ENCODE assay signal across 16 cellular contexts in the genomic region with DNA sequence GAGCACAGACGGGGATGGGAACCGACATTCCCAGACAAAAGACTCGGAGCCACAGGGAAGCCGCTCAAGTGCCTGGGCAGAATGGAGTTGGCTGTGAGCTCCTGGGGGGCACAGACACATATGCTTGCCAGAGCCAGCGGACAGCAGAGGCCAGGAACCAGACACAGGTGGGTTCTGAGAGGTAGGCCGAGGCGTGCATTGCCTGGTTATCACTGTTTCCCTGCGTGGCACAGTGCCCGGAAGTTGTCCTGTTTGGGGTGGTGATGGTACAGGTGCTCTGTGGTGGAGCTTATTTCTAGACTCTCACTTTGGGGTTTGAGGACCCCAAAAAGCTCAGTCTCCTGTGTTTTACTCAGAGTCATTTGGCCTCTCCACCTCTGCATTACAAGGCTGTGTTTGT. TPM values are rescaled to one million over a fixed set of nuclear protein-coding genes. Genes with fewer than 3 reads are reported as not detected.
A peak's percentile ranks its signal among the peaks of the same experiment; 100 is the strongest.
DNase-seq lines count a peak whose midpoint lies in the region; ATAC-seq and TF ChIP-seq lines count a peak whose summit lies in the region.
"Had no signal": no experiment of that assay in that cellular context is flagged by ENCODE, and none has a peak within 500 bp of the region (broad histone marks: within the 10 kb centered on the region; RNA-seq: fewer than 3 reads in every experiment).

No MANE protein-coding gene starts in this region.

- in situ Hi-C loops in transverse colon (cut with MboI; ENCODE audit: low pct_ligation_motif_present in 1 of 4, low pct_unique_long_range_greater_than_20kb in 1 of 4, low sequenced_read_pairs in 3 of 4): no loop called here

- no peak overlapping the region for H3K4me3 Mint-ChIP-seq in activated naive CD8-positive, alpha-beta T cell
- H3K4me3 Mint-ChIP-seq in activated naive CD8-positive, alpha-beta T cell treated with anti-CD3 and anti-CD28 coated beads for 36 hours: no peak overlapping the region
- peak overlapping the region; percentile 62 for H3K4me3 Mint-ChIP-seq in activated T-helper 17 cell treated with anti-CD3 and anti-CD28 coated beads, Interleukin-2, amount 50 U/mL, for 72 hours
- no peak overlapping the region for H3K4me3 Mint-ChIP-seq in memory B cell

- H3K27me3 Mint-ChIP-seq in activated naive CD8-positive, alpha-beta T cell: peaks cover 1% of the 10 kb centered on the region
- peaks cover 17% of the 10 kb centered on the region for H3K27me3 Mint-ChIP-seq in activated naive CD8-positive, alpha-beta T cell treated with anti-CD3 and anti-CD28 coated beads for 36 hours
- H3K27me3 Mint-ChIP-seq in activated T-helper 17 cell treated with anti-CD3 and anti-CD28 coated beads, Interleukin-2, amount 50 U/mL, for 72 hours: no peaks in the 10 kb centered on the region
- H3K27me3 Mint-ChIP-seq in memory B cell: no peaks in the 10 kb centered on the region

- H3K27ac ChIP-seq in transverse colon: peak overlapping the region in 3 of 4 donors; percentile 56 to 80 (median 73)
- H3K27ac ChIP-seq: A549 had no signal

- TF ChIP-seq CTCF in transverse colon (IDR thresholded peaks at IDR 0.05): no peak

- WGBS in transverse colon (ENCODE audit: low coverage in 1 of 2), 2 donors: 70 to 97% methylated on average over 2 to 9 of the region's 9 CpGs

- peak overlapping the region; percentile 66 for H3K27ac Mint-ChIP-seq in activated naive CD8-positive, alpha-beta T cell
- H3K27ac Mint-ChIP-seq in activated naive CD8-positive, alpha-beta T cell treated with anti-CD3 and anti-CD28 coated beads for 36 hours: no peak overlapping the region
- H3K27ac Mint-ChIP-seq in activated T-helper 17 cell treated with anti-CD3 and anti-CD28 coated beads, Interleukin-2, amount 50 U/mL, for 72 hours: no peak overlapping the region
- peak overlapping the region; percentile 21 for H3K27ac Mint-ChIP-seq in memory B cell

- ATAC-seq in activated T-helper 17 cell treated with anti-CD3 and anti-CD28 coated beads, Interleukin-2, amount 50 U/mL, for 72 hours (replicated peaks): no peak
- ATAC-seq in memory B cell (ENCODE audit: low read depth): no peak
- ATAC-seq in GM18861 (IDR thresholded peaks at IDR 0.05; ENCODE audit: unreplicated experiment): no peak
- ATAC-seq: A549 had no signal

- intact Hi-C loops in transverse colon (cut with DNase I; ENCODE audit: low total_unique reads): no loop called here

- H3K4me1 Mint-ChIP-seq in activated naive CD8-positive, alpha-beta T cell (ENCODE audit: low read depth): peaks cover 36% of the 10 kb centered on the region
- peaks cover 32% of the 10 kb centered on the region for H3K4me1 Mint-ChIP-seq in activated naive CD8-positive, alpha-beta T cell treated with anti-CD3 and anti-CD28 coated beads for 36 hours
- H3K4me1 Mint-ChIP-seq in activated T-helper 17 cell treated with anti-CD3 and anti-CD28 coated beads, Interleukin-2, amount 50 U/mL, for 72 hours: peaks cover 17% of the 10 kb centered on the region
- peaks cover 28% of the 10 kb centered on the region for H3K4me1 Mint-ChIP-seq in memory B cell

- H3K4me1 ChIP-seq in transverse colon: peaks cover 17 to 59% (median 33%) of the 10 kb centered on the region in 4 donors

- no peaks in the 10 kb centered on the region for H3K36me3 ChIP-seq in transverse colon

- TF ChIP-seq POLR2A in transverse colon (IDR thresholded peaks at IDR 0.05): no peak

- no peaks in the 10 kb centered on the region for H3K36me3 Mint-ChIP-seq in activated naive CD8-positive, alpha-beta T cell
- H3K36me3 Mint-ChIP-seq in activated naive CD8-positive, alpha-beta T cell treated with anti-CD3 and anti-CD28 coated beads for 36 hours: peaks cover under 1% of the 10 kb centered on the region
- H3K36me3 Mint-ChIP-seq in activated T-helper 17 cell treated with anti-CD3 and anti-CD28 coated beads, Interleukin-2, amount 50 U/mL, for 72 hours (ENCODE audit: low read depth): no peaks in the 10 kb centered on the region
- no peaks in the 10 kb centered on the region for H3K36me3 Mint-ChIP-seq in memory B cell

- DNase-seq in activated naive CD8-positive, alpha-beta T cell treated with anti-CD3 and anti-CD28 coated beads for 36 hours: no peak
- DNase-seq in memory B cell (ENCODE audit: low spot score in 2 of 2) (no peak), transverse colon (no peak), NCI-H1048 (lab: John Stamatoyannopoulos, UW) (no peak), DMS79 treated with DMSO at 0.1 percent for 48 hours (lab: John Stamatoyannopoulos, UW) (no peak)
- DNase-seq: DMS53, erythroblast, NCI-H82 had no signal

- no peak for TF ChIP-seq EP300 in transverse colon (IDR thresholded peaks at IDR 0.05; ENCODE audit: low read depth)

- peaks cover 24% of the 10 kb centered on the region for H3K27me3 ChIP-seq in transverse colon

- H3K9me3 ChIP-seq in transverse colon: no peaks in the 10 kb centered on the region
- H3K9me3 ChIP-seq: A549 had no signal

- no peak overlapping the region for H3K4me3 ChIP-seq in transverse colon
- H3K4me3 ChIP-seq: A549 had no signal

- H3K9me3 Mint-ChIP-seq in activated naive CD8-positive, alpha-beta T cell (ENCODE audit: low read depth): no peaks in the 10 kb centered on the region
- no peaks in the 10 kb centered on the region for H3K9me3 Mint-ChIP-seq in activated naive CD8-positive, alpha-beta T cell treated with anti-CD3 and anti-CD28 coated beads for 36 hours
- H3K9me3 Mint-ChIP-seq in activated T-helper 17 cell treated with anti-CD3 and anti-CD28 coated beads, Interleukin-2, amount 50 U/mL, for 72 hours: no peaks in the 10 kb centered on the region
- no peaks in the 10 kb centered on the region for H3K9me3 Mint-ChIP-seq in memory B cell

RNA-seq across cellular contexts. Expression of a gene that starts 2.5 kb away (rescaled TPM):
- 1 to 10 TPM; 2.7 to 3.1 TPM for total RNA-seq in activated naive CD8-positive, alpha-beta T cell treated with anti-CD3 and anti-CD28 coated beads for 36 hours
- 1 to 10 TPM in 1 of 2 donors, under 1 TPM in 1; 0.17 to 1.4 TPM for total RNA-seq in activated T-helper 17 cell treated with anti-CD3 and anti-CD28 coated beads, Interleukin-2, amount 50 U/mL, for 72 hours
- 1 to 10 TPM; 1.4 to 5.2 (median 4.0) TPM for total RNA-seq in transverse colon

RNA-seq across cellular contexts. Expression of a gene that starts 39.6 kb away (rescaled TPM):
- total RNA-seq in activated naive CD8-positive, alpha-beta T cell treated with anti-CD3 and anti-CD28 coated beads for 36 hours: not detected
- not detected for total RNA-seq in activated T-helper 17 cell treated with anti-CD3 and anti-CD28 coated beads, Interleukin-2, amount 50 U/mL, for 72 hours
- total RNA-seq in transverse colon: not detected
- total RNA-seq: mononuclear cell, omental fat pad, RPMI7951, urinary bladder had no signal

Comparison
In these comparisons a context has a peak if more than half of its experiments do, and no peak if none do; other contexts are left out.
1. H3K27ac Mint-ChIP-seq: peak in activated naive CD8-positive, alpha-beta T cell (single experiment) and memory B cell (single experiment); none in activated naive CD8-positive, alpha-beta T cell treated with anti-CD3 and anti-CD28 coated beads for 36 hours (single experiment) and activated T-helper 17 cell treated with anti-CD3 and anti-CD28 coated beads, Interleukin-2, amount 50 U/mL, for 72 hours (single experiment).